Comparison of ENCODE assay signal across 8 cellular contexts in the genomic region with DNA sequence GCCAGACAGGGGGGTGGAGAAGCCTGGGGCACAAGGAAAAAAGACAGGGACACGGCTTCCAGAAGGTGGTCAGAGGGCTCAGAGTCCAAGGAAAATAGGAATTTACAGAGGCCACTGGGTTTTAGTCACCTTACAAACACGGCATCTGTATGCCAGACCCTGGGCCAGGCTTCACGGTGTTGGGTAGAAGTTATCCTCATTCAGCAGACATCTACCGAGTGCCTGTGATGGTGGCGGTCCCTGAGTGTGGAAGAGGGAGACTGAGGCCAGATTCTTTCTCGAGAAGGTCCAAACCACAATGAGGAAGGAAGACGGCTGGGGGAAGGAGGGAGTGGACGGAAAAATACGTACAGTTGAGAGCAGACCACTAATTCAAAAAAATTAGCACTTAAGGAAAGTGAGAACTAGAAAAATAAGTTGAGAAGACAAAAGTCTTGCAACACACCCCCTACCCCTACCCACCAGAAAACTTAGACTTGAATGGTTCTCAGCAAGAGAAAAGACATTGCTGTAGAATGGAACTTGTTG. TPM values are rescaled to one million over a fixed set of nuclear protein-coding genes. Genes with fewer than 3 reads are reported as not detected.
A peak's percentile ranks its signal among the peaks of the same experiment; 100 is the strongest.
DNase-seq lines count a peak whose midpoint lies in the region; ATAC-seq and TF ChIP-seq lines count a peak whose summit lies in the region.

No MANE protein-coding gene starts in this region.

- 0 out of 3 replicates have a peak overlapping the region, but pooled peaks have one; percentile 58 for H2BK15ac ChIP-seq in IMR-90 (ENCODE audit: low read depth, low read length)

- no peak for TF ChIP-seq RAD21 in IMR-90 (IDR thresholded peaks at IDR 0.05; ENCODE audit: low read length)

- no peak overlapping the region for H3K56ac ChIP-seq in IMR-90 (ENCODE audit: extremely low read depth, insufficient read depth, low read length)

- H4K20me1 ChIP-seq in IMR-90 (ENCODE audit: insufficient read depth, low read length), result peaks cover 26% of the 10 kb centered on the region; the same call in 1 of the 2 replicates

- H3K36me3 ChIP-seq in IMR-90 (ENCODE audit: control insufficient read depth, insufficient read depth, low read length) (peaks cover 14% of the 10 kb centered on the region; the same call in 1 of the 2 replicates), iPS-20b (ENCODE audit: insufficient read depth, low read depth, low read length) (no peaks in the 10 kb centered on the region)

- no peaks in the 10 kb centered on the region for H3K27me3 Mint-ChIP-seq in stimulated activated memory B cell treated with anti-CD40 and anti-IgM and Interleukin-4, amounts not matched to agents 10 μg/mL and 1 μg/mL and 100 μg/mL, for 72 hours

- H3K9ac ChIP-seq in IMR-90 (ENCODE audit: low read depth, low read length) (no peak overlapping the region), iPS-20b (ENCODE audit: low read depth, low read length) (peak overlapping the region; percentile 83; the same call in 1 of the 2 replicates)

- peak overlapping the region; percentile 87 for H2AFZ ChIP-seq in IMR-90 (replicated peaks; ENCODE audit: low read length, poor library complexity)

- intact Hi-C loops in IMR-90 (cut with micrococcal nuclease), result no loop called here

- 0 out of 2 replicates have a peak overlapping the region, but pooled peaks have one; percentile 36 for H2BK20ac ChIP-seq in IMR-90 (ENCODE audit: low read depth, low read length)

- peak overlapping the region; percentile 54 for H2AK5ac ChIP-seq in IMR-90 (ENCODE audit: low read depth, low read length)

- no peak overlapping the region for H3K4me3 ChIP-seq in IMR-90 (ENCODE audit: insufficient read depth, low read depth, low read length)
- H3K4me3 ChIP-seq in iPS-20b (ENCODE audit: low read length), result peak overlapping the region; percentile 68

- H3K27me3 ChIP-seq in IMR-90 (ENCODE audit: control insufficient read depth, insufficient read depth, low read length), result peaks cover 18% of the 10 kb centered on the region
- peaks cover 87% of the 10 kb centered on the region for H3K27me3 ChIP-seq in iPS-20b (ENCODE audit: insufficient read depth, low read length)

- H4K91ac ChIP-seq in IMR-90 (ENCODE audit: insufficient read depth, low read depth, low read length), result peak overlapping the region; percentile 78; the same call in 1 of the 2 replicates

- POLR2A ChIA-PET in IMR-90 (lab: Charles Lee; ENCODE audit: unreplicated experiment), result interaction anchor here (0.7 kb wide), 1 partner anchor 15 kb away, joined by 9 read pairs; no protein-coding TSS in a partner anchor

- WGBS in IMR-90 (ENCODE audit: extremely low coverage in 2 of 2, insufficient read length in 1 of 2), 2 experiments, result 60% methylated on average over 1 of the region's 9 CpGs; no CpG with 5 or more reads in 1 of the 2 experiments

- no peak for TF ChIP-seq POLR2A in IMR-90 (IDR thresholded peaks at IDR 0.05; ENCODE audit: low read depth, low read length)

- TF ChIP-seq CTCF in IMR-90 (conservative IDR thresholded peaks at IDR 0.05; ENCODE audit: low read depth, low read length) (no peak), VCaP (conservative IDR thresholded peaks at IDR 0.05) (no peak), GM20000 (IDR thresholded peaks at IDR 0.05; ENCODE audit: extremely low read depth, missing control alignments) (no peak)

- dilution Hi-C loops in IMR-90 (cut with HindIII; ENCODE audit: low sequenced_read_pairs, unreplicated experiment), result no loop called here

- peaks cover 18 to 34% of the 10 kb centered on the region in 2 experiments; a peak in 2 of 4 replicates for H3K79me1 ChIP-seq in IMR-90 (ENCODE audit: low read depth in 1 of 2, low read length in 2 of 2)

- peak overlapping the region; percentile 80 for H3K27ac Mint-ChIP-seq in stimulated activated memory B cell treated with anti-CD40 and anti-IgM and Interleukin-4, amounts not matched to agents 10 μg/mL and 1 μg/mL and 100 μg/mL, for 72 hours

- peak overlapping the region; percentile 21; the same call in 1 of the 2 replicates for H3K23ac ChIP-seq in IMR-90 (ENCODE audit: low read depth, low read length)

- H3K4me1 ChIP-seq in IMR-90 (ENCODE audit: control insufficient read depth, insufficient read depth, low read length) (peaks cover 7% of the 10 kb centered on the region), iPS-20b (ENCODE audit: insufficient read depth, low read length) (peaks cover 23% of the 10 kb centered on the region)

- H3K27ac ChIP-seq in IMR-90 (ENCODE audit: insufficient read depth, low read length) (no peak overlapping the region), VCaP (peak overlapping the region; percentile 98), iPS-20b (ENCODE audit: low read length) (no peak overlapping the region)

- in situ Hi-C loops in IMR-90 (cut with MboI; ENCODE audit: low sequenced_read_pairs), result no loop called here

- H3K4me2 ChIP-seq in IMR-90 (ENCODE audit: low read depth, low read length), result peak overlapping the region; percentile 84; the same call in 1 of the 2 replicates

- CTCF ChIA-PET in IMR-90 (lab: Yijun Ruan, JAX), result interaction anchor here (0.6 to 1.0 kb wide), 3 partner anchors 36 to 49 kb away, joined by 3 to 8 read pairs (median 4); no protein-coding TSS in a partner anchor

- DNase-seq in IMR-90 (no peak), GM20000 (ENCODE audit: low spot score) (no peak), COLO829 (ENCODE audit: low spot score) (no peak), left lobe of liver (ENCODE audit: low spot score) (no peak)

- no peaks in the 10 kb centered on the region for H3K9me3 Mint-ChIP-seq in stimulated activated memory B cell treated with anti-CD40 and anti-IgM and Interleukin-4, amounts not matched to agents 10 μg/mL and 1 μg/mL and 100 μg/mL, for 72 hours

- peaks cover 67% of the 10 kb centered on the region for H3K4me1 Mint-ChIP-seq in stimulated activated memory B cell treated with anti-CD40 and anti-IgM and Interleukin-4, amounts not matched to agents 10 μg/mL and 1 μg/mL and 100 μg/mL, for 72 hours

- peak overlapping the region; percentile 44; the same call in 1 of the 2 replicates for H3K4ac ChIP-seq in IMR-90 (ENCODE audit: low read depth, low read length)

- H3K4me3 Mint-ChIP-seq in stimulated activated memory B cell treated with anti-CD40 and anti-IgM and Interleukin-4, amounts not matched to agents 10 μg/mL and 1 μg/mL and 100 μg/mL, for 72 hours, result peak overlapping the region; percentile 97

- peak overlapping the region; percentile 96; the same call in 1 of the 2 replicates for H3K18ac ChIP-seq in IMR-90 (ENCODE audit: low read depth, low read length)

- peak overlapping the region; percentile 61; the same call in 1 of the 2 replicates for H3K14ac ChIP-seq in IMR-90 (replicated peaks; ENCODE audit: low read depth, low read length)

- peak overlapping the region; percentile 74 for H2AK9ac ChIP-seq in IMR-90 (replicated peaks; ENCODE audit: low read depth, low read length, poor library complexity)

- H3K9me1 ChIP-seq in IMR-90 (ENCODE audit: insufficient read depth, low read length), result no peaks in the 10 kb centered on the region

- peak overlapping the region; percentile 100; the same call in 1 of the 2 replicates for H4K5ac ChIP-seq in IMR-90 (ENCODE audit: low read depth, low read length)

- 0 out of 2 replicates have a peak overlapping the region, but pooled peaks have one; percentile 38 for H2BK120ac ChIP-seq in IMR-90 (ENCODE audit: low read depth, low read length)

- peaks cover 38% of the 10 kb centered on the region for H3K36me3 Mint-ChIP-seq in stimulated activated memory B cell treated with anti-CD40 and anti-IgM and Interleukin-4, amounts not matched to agents 10 μg/mL and 1 μg/mL and 100 μg/mL, for 72 hours

- ATAC-seq in IMR-90 (ENCODE audit: low read depth) (no peak), left lobe of liver (no peak), GM18511 (IDR thresholded peaks at IDR 0.05; ENCODE audit: unreplicated experiment) (no peak)
- no peak for ATAC-seq in stimulated activated memory B cell treated with anti-CD40 and anti-IgM and Interleukin-4, amounts not matched to agents 10 μg/mL and 1 μg/mL and 100 μg/mL, for 72 hours

- BruUV-seq in IMR-90 (replicated peaks; lab: Mats Ljungman, UMichigan), result no TSS peak

- H4K8ac ChIP-seq in IMR-90 (ENCODE audit: low read depth in 2 of 2, low read length in 2 of 2), result peak overlapping the region; percentile 79 to 93

- no peak overlapping the region for H2BK5ac ChIP-seq in IMR-90 (ENCODE audit: low read depth, low read length, poor library complexity, severe bottlenecking)

- no peaks in the 10 kb centered on the region for H3K9me3 ChIP-seq in IMR-90 (ENCODE audit: control insufficient read depth, insufficient read depth, low read length)
- no peaks in the 10 kb centered on the region for H3K9me3 ChIP-seq in iPS-20b (ENCODE audit: insufficient read depth, low read depth, low read length)

TF ChIP-seq in IMR-90, 13 proteins besides CTCF, POLR2A, EP300 and RAD21 (continues in another document):
- TF ChIP-seq, protein P1, sequence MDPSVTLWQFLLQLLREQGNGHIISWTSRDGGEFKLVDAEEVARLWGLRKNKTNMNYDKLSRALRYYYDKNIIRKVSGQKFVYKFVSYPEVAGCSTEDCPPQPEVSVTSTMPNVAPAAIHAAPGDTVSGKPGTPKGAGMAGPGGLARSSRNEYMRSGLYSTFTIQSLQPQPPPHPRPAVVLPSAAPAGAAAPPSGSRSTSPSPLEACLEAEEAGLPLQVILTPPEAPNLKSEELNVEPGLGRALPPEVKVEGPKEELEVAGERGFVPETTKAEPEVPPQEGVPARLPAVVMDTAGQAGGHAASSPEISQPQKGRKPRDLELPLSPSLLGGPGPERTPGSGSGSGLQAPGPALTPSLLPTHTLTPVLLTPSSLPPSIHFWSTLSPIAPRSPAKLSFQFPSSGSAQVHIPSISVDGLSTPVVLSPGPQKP (IDR thresholded peaks at IDR 0.05; ENCODE audit: borderline replicate concordance, low read depth, low read length), result no peak
- TF ChIP-seq SMC3 (IDR thresholded peaks at IDR 0.05; ENCODE audit: low read depth, low read length) (no peak), MAFK (IDR thresholded peaks at IDR 0.05; ENCODE audit: low read depth, low read length) (no peak), FOS (IDR thresholded peaks at IDR 0.05; ENCODE audit: low read depth, low read length) (no peak), CEBPB (IDR thresholded peaks at IDR 0.05; ENCODE audit: low read depth, low read length) (0 out of 2 replicates have a peak, but pooled peaks have one; percentile 4), BHLHE40 (IDR thresholded peaks at IDR 0.05; ENCODE audit: low read depth, low read length) (no peak), MXI1 (IDR thresholded peaks at IDR 0.05; ENCODE audit: borderline replicate concordance, low read depth, low read length) (no peak), MAZ (IDR thresholded peaks at IDR 0.05; ENCODE audit: borderline replicate concordance, low read depth, low read length) (no peak)

RNA-seq across cellular contexts. Expression of a gene that starts 0.9 kb away (rescaled TPM):
- total RNA-seq in IMR-90 (2012; rRNA removed) (8.4 and 10.3 TPM in 2 replicates), left lobe of liver (2.8 TPM)
- 10.7 and 18.8 TPM in 2 replicates for polyA plus RNA-seq in IMR-90 (2012; rRNA removed)
- polyA plus RNA-seq in IMR-90 (2012; cell fraction: cytosol; rRNA removed), result 4.9 and 23.6 TPM in 2 replicates
- polyA plus RNA-seq in IMR-90 (2012; cell fraction: nucleus; rRNA removed; ENCODE audit: low replicate concordance), result 18.8 and 39.4 TPM in 2 replicates

RNA-seq across cellular contexts. Expression of a gene that starts 46.5 kb away (rescaled TPM):
- total RNA-seq in IMR-90 (2012; rRNA removed), result 0.18 and 0.28 TPM in 2 replicates
- 2.4 and 2.7 TPM in 2 replicates for polyA plus RNA-seq in IMR-90 (2012; rRNA removed)
- 0.64 and 2.9 TPM in 2 replicates for polyA plus RNA-seq in IMR-90 (2012; cell fraction: cytosol; rRNA removed)
- 1.0 and 1.8 TPM in 2 replicates for polyA plus RNA-seq in IMR-90 (2012; cell fraction: nucleus; rRNA removed; ENCODE audit: low replicate concordance)
- 1.7 TPM for total RNA-seq in left lobe of liver
